8 cellular contexts compared by ENCODE assay signal in the genomic region with DNA sequence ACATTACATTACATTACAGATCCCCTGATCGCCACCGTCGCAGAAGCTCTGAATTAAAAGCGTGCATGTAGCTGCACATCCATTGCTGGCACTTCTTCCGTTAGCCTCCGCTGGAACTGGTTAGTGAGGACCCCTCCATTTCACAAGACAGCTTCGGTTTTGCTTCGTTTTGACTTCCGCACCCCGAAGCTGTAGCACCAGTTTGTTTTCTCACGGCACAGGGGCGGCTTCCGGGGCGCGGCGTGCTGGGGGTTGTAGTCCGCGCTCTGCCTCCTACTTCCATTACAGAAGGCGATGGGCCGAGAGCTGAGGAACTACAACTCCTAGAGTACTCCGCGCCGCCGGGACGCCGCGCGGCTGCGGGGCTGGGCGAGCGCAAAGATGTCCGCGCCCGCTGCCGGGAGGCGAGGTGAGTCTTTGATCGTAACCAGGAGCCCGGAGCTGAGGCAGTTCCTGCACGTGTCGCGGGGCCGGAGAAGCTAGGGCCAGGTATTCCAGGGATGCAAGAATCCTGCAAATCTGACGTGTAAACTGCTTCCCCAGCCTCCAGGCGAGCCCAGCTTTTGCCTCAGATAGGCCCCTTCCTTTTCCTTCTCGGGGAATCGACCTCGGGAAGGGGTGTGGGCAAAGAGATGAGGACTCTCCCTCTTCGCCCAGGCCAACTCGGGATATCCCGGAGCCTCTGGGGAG. TPM values are rescaled to one million over a fixed set of nuclear protein-coding genes. Genes with fewer than 3 reads are reported as not detected.
DNase-seq lines count a peak whose midpoint lies in the region; FAIRE-seq and TF ChIP-seq lines count a peak whose summit lies in the region.

A gene (plus strand): TSS at position 352 of the 690 bp plus-strand sequence. CDS start 387 bp downstream, outside the sequence.

- no peak for TF ChIP-seq CTCF in fibroblast of villous mesenchyme (IDR thresholded peaks at IDR 0.05; ENCODE audit: insufficient read depth, low read depth, low read length)
- TF ChIP-seq CTCF in neural crest cell (conservative IDR thresholded peaks at IDR 0.05), result peak; percentile 12

- peaks cover 10 to 11% of the 10 kb centered on the region in 2 donors for H3K36me3 ChIP-seq in stomach smooth muscle (ENCODE audit: control insufficient read depth in 2 of 2, insufficient read depth in 2 of 2, low read length in 2 of 2)

- H3K27ac Mint-ChIP-seq in neural crest cell (ENCODE audit: unreplicated experiment), result peak within 1 kb of the TSS; percentile 94

- TF ChIP-seq POLR2A in H54 (IDR thresholded peaks at IDR 0.05; ENCODE audit: low read depth, low read length), result peak; percentile 28

- peaks cover 17% of the 10 kb centered on the region for H3K4me1 Mint-ChIP-seq in neural crest cell

- DNase-seq in ELF-1 (ENCODE audit: low read depth, low spot score) (peak; percentile 94), H54 (ENCODE audit: insufficient read length, low spot score) (peak; percentile 80), M059J (ENCODE audit: low read depth) (peak; percentile 94), SIG-M5 (lab: John Stamatoyannopoulos, UW) (peak; percentile 83), activated gamma-delta T cell treated with Interleukin-2 at 50 U/mL for 16 hours (peak; percentile 93), fibroblast of villous mesenchyme (ENCODE audit: low read depth) (peak; percentile 98), neural crest cell (ENCODE audit: low read depth, low spot score) (peak; percentile 81)

- peaks cover 3% of the 10 kb centered on the region for H3K9me3 Mint-ChIP-seq in neural crest cell

- H3K4me3 ChIP-seq in fibroblast of villous mesenchyme (ENCODE audit: low read depth, low read length) (peak within 1 kb of the TSS; percentile 92), stomach smooth muscle (ENCODE audit: low read length in 2 of 2) (peak within 1 kb of the TSS; percentile 91 to 100)

- peak within 1 kb of the TSS; percentile 81 for H3K27ac ChIP-seq in stomach smooth muscle (ENCODE audit: low read length)

- no peaks in the 10 kb centered on the region for H3K27me3 Mint-ChIP-seq in neural crest cell (ENCODE audit: low read depth)

- peak within 1 kb of the TSS; percentile 94 to 95 for H3K9ac ChIP-seq in stomach smooth muscle (ENCODE audit: low read length in 2 of 2)

- no peak for FAIRE-seq in H54 (lab: Jason Lieb, UNC)

- H3K9me3 ChIP-seq in stomach smooth muscle (ENCODE audit: control insufficient read depth in 2 of 2, low read length in 2 of 2), result no peaks in the 10 kb centered on the region

- H3K4me1 ChIP-seq in stomach smooth muscle (ENCODE audit: control insufficient read depth, insufficient read depth, low read length), result peaks cover 37% of the 10 kb centered on the region

- peaks cover 13% of the 10 kb centered on the region for H3K36me3 Mint-ChIP-seq in neural crest cell (ENCODE audit: low read depth)

- no peaks in the 10 kb centered on the region for H3K27me3 ChIP-seq in stomach smooth muscle (ENCODE audit: control insufficient read depth in 1 of 2, insufficient read depth in 2 of 2, low read length in 2 of 2)

- H3K4me3 Mint-ChIP-seq in neural crest cell, result peak within 1 kb of the TSS; percentile 96

RNA-seq across cellular contexts. Expression of the gene that starts here (rescaled TPM):
- total RNA-seq in M059J (2014; rRNA removed; shearing (Covaris generic)), result 10.4 and 14.6 TPM in 2 replicates
- 19.6 and 21.6 TPM in 2 replicates for total RNA-seq in fibroblast of villous mesenchyme
- 44.9 and 46.0 TPM in 2 replicates for total RNA-seq in neural crest cell

Comparison
In these comparisons a context has a peak if more than half of its experiments do, and no peak if none do; other contexts are left out.
1. Peak in every context shown above with its lines: DNase-seq, H3K4me3 ChIP-seq and H3K27ac ChIP-seq.